In genomic region chr11:128904872-128905344, GRCh38 we compare ENCODE assay signal across 8 cellular contexts. TPM values are rescaled to one million over a fixed set of nuclear protein-coding genes. Genes with fewer than 3 reads are reported as not detected.
DNase-seq lines count a peak whose midpoint lies in the region; ATAC-seq and TF ChIP-seq lines count a peak whose summit lies in the region.

No MANE protein-coding gene starts in this region.

- H3K36me3 Mint-ChIP-seq in activated T-cell treated with anti-CD3 and anti-CD28 coated beads, Interleukin-2, amount 50 U/mL, for 24 hours (ENCODE audit: low read depth): no peaks in the 10 kb centered on the region

- H3K27ac ChIP-seq in Peyer's patch: peak overlapping the region in 3 of 4 donors; percentile 11 to 54 (median 33)
- no peak overlapping the region for H3K27ac ChIP-seq in parathyroid adenoma

- peak overlapping the region; percentile 40 for H3K4me3 Mint-ChIP-seq in activated T-cell treated with anti-CD3 and anti-CD28 coated beads, Interleukin-2, amount 50 U/mL, for 24 hours

- no peak for DNase-seq in activated T-cell treated with anti-CD3 and anti-CD28 coated beads, Interleukin-2, amount 50 U/mL, for 24 hours
- DNase-seq in activated T-cell treated with anti-CD3 and anti-CD28 coated beads, Interleukin-2, amount 50 U/mL, for 48 hours: no peak
- DNase-seq in Peyer's patch (peak in 1 of 3 donors; percentile 56), superior temporal gyrus (ENCODE audit: extremely low spot score) (no peak), KBM-7 (no peak)

- TF ChIP-seq CTCF in Peyer's patch (IDR thresholded peaks at IDR 0.05): no peak
- TF ChIP-seq CTCF in parathyroid adenoma (IDR thresholded peaks at IDR 0.05): no peak

- in situ Hi-C loops in KBM-7 (cut with MboI; ENCODE audit: low pct_unique_long_range_greater_than_20kb, low sequenced_read_pairs): no loop called here

- H3K4me1 Mint-ChIP-seq in activated T-cell treated with anti-CD3 and anti-CD28 coated beads, Interleukin-2, amount 50 U/mL, for 24 hours (ENCODE audit: low read depth): peaks cover 14% of the 10 kb centered on the region

- H3K27ac Mint-ChIP-seq in activated T-cell treated with anti-CD3 and anti-CD28 coated beads, Interleukin-2, amount 50 U/mL, for 24 hours: no peak overlapping the region

- H3K27me3 Mint-ChIP-seq in activated T-cell treated with anti-CD3 and anti-CD28 coated beads, Interleukin-2, amount 50 U/mL, for 24 hours: peaks cover 58% of the 10 kb centered on the region

- no peaks in the 10 kb centered on the region for H3K9me3 Mint-ChIP-seq in activated T-cell treated with anti-CD3 and anti-CD28 coated beads, Interleukin-2, amount 50 U/mL, for 24 hours

- no peak for TF ChIP-seq POLR2A in Peyer's patch (IDR thresholded peaks at IDR 0.05)

- peak overlapping the region; percentile 59 for H3K4me2 ChIP-seq in parathyroid adenoma (ENCODE audit: low read length)

- H3K4me3 ChIP-seq in Peyer's patch: peak overlapping the region; percentile 36 to 62 (median 58)
- H3K4me3 ChIP-seq in parathyroid adenoma (ENCODE audit: low read depth, low read length): peak overlapping the region; percentile 37

- no peak overlapping the region for H3K9ac ChIP-seq in parathyroid adenoma

- H3K4me1 ChIP-seq in Peyer's patch (peaks cover 0 to 22% (median 3%) of the 10 kb centered on the region in 4 donors), parathyroid adenoma (no peaks in the 10 kb centered on the region)

- H3K9me3 ChIP-seq in Peyer's patch (no peaks in the 10 kb centered on the region), parathyroid adenoma (ENCODE audit: control insufficient read depth, low read length) (no peaks in the 10 kb centered on the region)

- ATAC-seq in HG02943 (IDR thresholded peaks at IDR 0.05; ENCODE audit: low read depth, unreplicated experiment): peak; percentile 45
- ATAC-seq in esophagus mucosa: peak; percentile 25

- no peaks in the 10 kb centered on the region for H3K36me3 ChIP-seq in Peyer's patch
- no peaks in the 10 kb centered on the region for H3K36me3 ChIP-seq in parathyroid adenoma (ENCODE audit: control insufficient read depth, insufficient read depth, low read length)

- H3K27me3 ChIP-seq in Peyer's patch (no peaks in the 10 kb centered on the region), parathyroid adenoma (ENCODE audit: control insufficient read depth, insufficient read depth, low read length) (no peaks in the 10 kb centered on the region)

- H3K79me2 ChIP-seq in parathyroid adenoma: no peaks in the 10 kb centered on the region

- peak overlapping the region; percentile 74 for H2AFZ ChIP-seq in parathyroid adenoma

RNA-seq across cellular contexts. Expression of gene KCNJ5, which starts 13.8 kb away (rescaled TPM):
- total RNA-seq in Peyer's patch: 1 to 10 TPM in 1 of 4 donors, not detected in 3; 1.6 TPM
- 0.08 TPM for total RNA-seq in esophagus mucosa

RNA-seq across cellular contexts. Expression of gene TP53AIP1, which starts 37.8 kb away (rescaled TPM):
- total RNA-seq in Peyer's patch (1 to 10 TPM in 1 of 4 donors, under 1 TPM in 2, not detected in 1; 0.35 to 2.0 (median 0.47) TPM), esophagus mucosa (22.2 TPM)

RNA-seq across cellular contexts. Expression of gene KCNJ1, which starts 37.8 kb away (rescaled TPM):
- total RNA-seq in Peyer's patch: not detected
- not detected for total RNA-seq in esophagus mucosa
